In genomic region chr4:77446611-77447010, GRCh38 we compare ENCODE assay signal across 21 cellular contexts.
DNase-seq lines count a peak whose midpoint lies in the region; ATAC-seq, FAIRE-seq and TF ChIP-seq lines count a peak whose summit lies in the region.
"Had no signal": no experiment of that assay in that cellular context is flagged by ENCODE, and none has a peak within 500 bp of the region (broad histone marks: within the 10 kb centered on the region; RNA-seq: fewer than 3 reads in every experiment).

No MANE protein-coding gene starts in this region.

- no peaks in the 10 kb centered on the region for H3K36me3 ChIP-seq in liver (ENCODE audit: control insufficient read depth in 4 of 4, insufficient read depth in 3 of 4, low read depth in 1 of 4, low read length in 3 of 4)
- H3K36me3 ChIP-seq in HepG2 (replicated peaks in 1 of 2; ENCODE audit: control insufficient read depth in 1 of 2, insufficient read depth in 2 of 2, low read length in 2 of 2), result no peaks in the 10 kb centered on the region
- H3K36me3 ChIP-seq in ascending aorta, result no peaks in the 10 kb centered on the region
- H3K36me3 ChIP-seq in neural cell (ENCODE audit: insufficient read depth, low read length), result no peaks in the 10 kb centered on the region
- H3K36me3 ChIP-seq: BE2C, HAP-1 had no signal

- TF ChIP-seq RAD21 in liver (IDR thresholded peaks at IDR 0.05), result no peak
- TF ChIP-seq RAD21 in HepG2 (CRISPR knock-in tag; IDR thresholded peaks at IDR 0.05), result no peak
- no peak for TF ChIP-seq RAD21 in neural cell (conservative IDR thresholded peaks at IDR 0.05)

- intact Hi-C loops in HepG2 (cut with micrococcal nuclease; ENCODE audit: unreplicated experiment) (no loop called here), ascending aorta (cut with DNase I) (no loop called here)

- H3K4me3 ChIP-seq in liver (ENCODE audit: low read depth in 1 of 3, low read length in 3 of 3) (no peak overlapping the region), HepG2 (replicated peaks in 1 of 3; ENCODE audit: insufficient read depth in 1 of 3, low read depth in 2 of 3, low read length in 3 of 3) (no peak overlapping the region), ascending aorta (no peak overlapping the region), neural cell (ENCODE audit: low read length) (no peak overlapping the region)
- H3K4me3 ChIP-seq: HAP-1 had no signal

- no peaks in the 10 kb centered on the region for H3K4me1 ChIP-seq in liver (ENCODE audit: control insufficient read depth in 4 of 4, insufficient read depth in 4 of 4, low read length in 3 of 4)
- H3K4me1 ChIP-seq in HepG2 (ENCODE audit: insufficient read depth, low read length), result no peaks in the 10 kb centered on the region
- H3K4me1 ChIP-seq in ascending aorta, result peaks cover 0 to 10% of the 10 kb centered on the region in 2 donors
- H3K4me1 ChIP-seq: BE2C, HAP-1 had no signal

- no peak for TF ChIP-seq POLR2A in HepG2 (IDR thresholded peaks at IDR 0.05; ENCODE audit: insufficient read depth in 1 of 2, low read depth in 2 of 2, low read length in 2 of 2)

- 59% methylated on average over 4 of the region's 4 CpGs for WGBS in liver
- WGBS in HepG2 (ENCODE audit: low lambda C conversion rate), result 19% methylated on average over 4 of the region's 4 CpGs

- in situ Hi-C loops in HepG2 (cut with HindIII; ENCODE audit: extremely low pct_ligation_motif_present, low pct_unique_long_range_greater_than_20kb), result no loop called here

- no peak for TF ChIP-seq EP300 in HepG2 (IDR thresholded peaks at IDR 0.05; ENCODE audit: low read depth in 2 of 2, low read length in 2 of 2)
- TF ChIP-seq EP300 in HepG2 (CRISPR knock-in tag; IDR thresholded peaks at IDR 0.05; ENCODE audit: borderline replicate concordance), result no peak
- TF ChIP-seq EP300 in neural cell (conservative IDR thresholded peaks at IDR 0.05; ENCODE audit: poor library complexity, severe bottlenecking), result no peak

- H3F3A ChIP-seq in neural cell (ENCODE audit: insufficient read depth, low read length, poor library complexity, severe bottlenecking), result no peaks in the 10 kb centered on the region

- H3K9me3 ChIP-seq in liver (ENCODE audit: control insufficient read depth in 4 of 4, low read length in 3 of 4) (no peaks in the 10 kb centered on the region), HepG2 (ENCODE audit: low read length) (no peaks in the 10 kb centered on the region), ascending aorta (no peaks in the 10 kb centered on the region), neural cell (ENCODE audit: low read length) (no peaks in the 10 kb centered on the region)
- H3K9me3 ChIP-seq: BE2C, HAP-1 had no signal

- H3K9me2 ChIP-seq in neural cell (ENCODE audit: insufficient read depth, low read length), result no peaks in the 10 kb centered on the region

- no peak overlapping the region for H2AFZ ChIP-seq in HepG2 (ENCODE audit: low read length)
- no peak overlapping the region for H2AFZ ChIP-seq in neural cell (ENCODE audit: low read depth, low read length)

- CTCF ChIA-PET in HepG2 (lab: Yijun Ruan, JAX; ENCODE audit: low intra/inter-chr PET ratio, low total read pairs), result no interaction called here

- no peak for TF ChIP-seq CTCF in liver (IDR thresholded peaks at IDR 0.05; ENCODE audit: low read depth, low read length, missing input control)
- no peak for TF ChIP-seq CTCF in HepG2 (CRISPR knock-in tag; IDR thresholded peaks at IDR 0.05)
- TF ChIP-seq CTCF in ascending aorta (IDR thresholded peaks at IDR 0.05), result no peak
- no peak for TF ChIP-seq CTCF in neural cell (IDR thresholded peaks at IDR 0.05; ENCODE audit: poor library complexity, severe bottlenecking)
- TF ChIP-seq CTCF in GM10266 (IDR thresholded peaks at IDR 0.05; ENCODE audit: control insufficient read depth, insufficient read depth, low read depth, missing control alignments), result no peak

- no peaks in the 10 kb centered on the region for H3K79me2 ChIP-seq in HepG2 (ENCODE audit: insufficient read depth, low read length)
- H3K79me2 ChIP-seq in neural cell (replicated peaks; ENCODE audit: insufficient read depth, low read length), result no peaks in the 10 kb centered on the region

- H3K27ac Mint-ChIP-seq in immature natural killer cell, result no peak overlapping the region
- H3K27ac Mint-ChIP-seq in stimulated activated memory B cell treated with anti-CD40 and anti-IgM and Interleukin-4, amounts not matched to agents 10 μg/mL and 1 μg/mL and 100 μg/mL, for 72 hours, result no peak overlapping the region
- H3K27ac Mint-ChIP-seq: CD8-positive, alpha-beta memory T cell had no signal

- peaks cover 0 to 2% (median 0%) of the 10 kb centered on the region in 6 donors for H3K9me3 Mint-ChIP-seq in immature natural killer cell
- H3K9me3 Mint-ChIP-seq in stimulated activated memory B cell treated with anti-CD40 and anti-IgM and Interleukin-4, amounts not matched to agents 10 μg/mL and 1 μg/mL and 100 μg/mL, for 72 hours, result no peaks in the 10 kb centered on the region
- H3K9me3 Mint-ChIP-seq: CD8-positive, alpha-beta memory T cell had no signal

- no peak overlapping the region for H3K4me2 ChIP-seq in HepG2 (ENCODE audit: low read depth, low read length)
- no peak overlapping the region for H3K4me2 ChIP-seq in neural cell (ENCODE audit: low read length)

- H3K4me3 Mint-ChIP-seq in immature natural killer cell, result no peak overlapping the region
- H3K4me3 Mint-ChIP-seq in stimulated activated memory B cell treated with anti-CD40 and anti-IgM and Interleukin-4, amounts not matched to agents 10 μg/mL and 1 μg/mL and 100 μg/mL, for 72 hours, result no peak overlapping the region
- H3K4me3 Mint-ChIP-seq: CD4-positive, CD25-positive, alpha-beta regulatory T cell; CD8-positive, alpha-beta memory T cell had no signal

- no peak for FAIRE-seq in HepG2 (lab: Jason Lieb, UNC)
- FAIRE-seq: A204.1, GM12891, GM19239 had no signal

- H4K20me1 ChIP-seq in HepG2 (ENCODE audit: insufficient read depth, low read length), result no peaks in the 10 kb centered on the region
- H4K20me1 ChIP-seq in neural cell (ENCODE audit: insufficient read depth), result no peaks in the 10 kb centered on the region

- H3K9ac ChIP-seq in liver (ENCODE audit: low read depth in 1 of 2, low read length in 2 of 2) (no peak overlapping the region), HepG2 (ENCODE audit: insufficient read depth, low read depth, low read length) (no peak overlapping the region), neural cell (ENCODE audit: low read length) (no peak overlapping the region)

- no peak overlapping the region for H3K27ac ChIP-seq in liver (ENCODE audit: low read depth in 1 of 2, low read length in 2 of 2)
- no peak overlapping the region for H3K27ac ChIP-seq in HepG2 (ENCODE audit: extremely low read length, insufficient read depth, low read length)
- H3K27ac ChIP-seq in ascending aorta, result peak overlapping the region; percentile 10 to 21
- H3K27ac ChIP-seq in neural cell (ENCODE audit: low read length), result peak overlapping the region; percentile 69

- no TSS peak for BruUV-seq in HepG2 (replicated peaks; lab: Mats Ljungman, UMichigan)

- H3K27me3 Mint-ChIP-seq in immature natural killer cell (ENCODE audit: low read depth in 3 of 3), result peaks cover 0 to 8% (median 3%) of the 10 kb centered on the region in 3 donors
- no peaks in the 10 kb centered on the region for H3K27me3 Mint-ChIP-seq in stimulated activated memory B cell treated with anti-CD40 and anti-IgM and Interleukin-4, amounts not matched to agents 10 μg/mL and 1 μg/mL and 100 μg/mL, for 72 hours

- H3K4me1 Mint-ChIP-seq in immature natural killer cell, result no peaks in the 10 kb centered on the region
- no peaks in the 10 kb centered on the region for H3K4me1 Mint-ChIP-seq in stimulated activated memory B cell treated with anti-CD40 and anti-IgM and Interleukin-4, amounts not matched to agents 10 μg/mL and 1 μg/mL and 100 μg/mL, for 72 hours
- H3K4me1 Mint-ChIP-seq: CD4-positive, CD25-positive, alpha-beta regulatory T cell; CD8-positive, alpha-beta memory T cell had no signal

- POLR2A ChIA-PET in HepG2 (lab: Yijun Ruan, JAX), result no interaction called here

- no peak for ATAC-seq in HepG2
- ATAC-seq in stimulated activated memory B cell treated with anti-CD40 and anti-IgM and Interleukin-4, amounts not matched to agents 10 μg/mL and 1 μg/mL and 100 μg/mL, for 72 hours, result no peak

- DNase-seq in HepG2 (ENCODE audit: low spot score) (no peak), ascending aorta (ENCODE audit: low spot score in 2 of 2) (no peak), immature natural killer cell (no peak), GM10266 (ENCODE audit: extremely low spot score) (no peak)
- DNase-seq: ACHN; BE2C; C1 segment of cervical spinal cord; CD4-positive, CD25-positive, alpha-beta regulatory T cell; CD8-positive, alpha-beta memory T cell; COR-L47; DMS 273 treated with DMSO at 0.1 percent for 48 hours; DMS53; DND-41; EL had no signal

- H3K36me3 Mint-ChIP-seq in immature natural killer cell, result no peaks in the 10 kb centered on the region
- H3K36me3 Mint-ChIP-seq in stimulated activated memory B cell treated with anti-CD40 and anti-IgM and Interleukin-4, amounts not matched to agents 10 μg/mL and 1 μg/mL and 100 μg/mL, for 72 hours, result no peaks in the 10 kb centered on the region
- H3K36me3 Mint-ChIP-seq: CD4-positive, CD25-positive, alpha-beta regulatory T cell; CD8-positive, alpha-beta memory T cell had no signal

- H3K27me3 ChIP-seq in liver (ENCODE audit: control insufficient read depth in 4 of 4, insufficient read depth in 4 of 4, low read length in 3 of 4), result peaks cover 0 to 2% (median 0%) of the 10 kb centered on the region in 4 donors
- no peaks in the 10 kb centered on the region; a peak in 1 of 5 replicates for H3K27me3 ChIP-seq in HepG2 (ENCODE audit: control insufficient read depth in 1 of 2, insufficient read depth in 2 of 2, low read length in 2 of 2)
- no peaks in the 10 kb centered on the region for H3K27me3 ChIP-seq in ascending aorta
- no peaks in the 10 kb centered on the region for H3K27me3 ChIP-seq in neural cell (ENCODE audit: insufficient read depth, low read depth, low read length)
- H3K27me3 ChIP-seq: BE2C had no signal

TF ChIP-seq in liver, 16 proteins besides CTCF, POLR2A, EP300 and RAD21:
- TF ChIP-seq NR2F2 (IDR thresholded peaks at IDR 0.05) (peak; percentile 62), FOXA2 (IDR thresholded peaks at IDR 0.05) (no peak)

TF ChIP-seq in HepG2, 621 proteins besides CTCF, POLR2A, EP300 and RAD21 (continues in another document):
- no peak for TF ChIP-seq ZNF614 (CRISPR knock-in tag; IDR thresholded peaks at IDR 0.05; ENCODE audit: borderline replicate concordance)

TF ChIP-seq in neural cell, 6 proteins besides CTCF, POLR2A, EP300 and RAD21 (continues in another document):
- TF ChIP-seq SMC3 (conservative IDR thresholded peaks at IDR 0.05; ENCODE audit: poor library complexity), result no peak

Comparison
In these comparisons a context has a peak if more than half of its experiments do, and no peak if none do; other contexts are left out.
1. H3K27ac ChIP-seq: peak in ascending aorta (2 of 2) and neural cell (single experiment); none in liver (0 of 2) and HepG2 (single experiment).